Comparison of ENCODE assay signal across 16 cellular contexts in the genomic region with DNA sequence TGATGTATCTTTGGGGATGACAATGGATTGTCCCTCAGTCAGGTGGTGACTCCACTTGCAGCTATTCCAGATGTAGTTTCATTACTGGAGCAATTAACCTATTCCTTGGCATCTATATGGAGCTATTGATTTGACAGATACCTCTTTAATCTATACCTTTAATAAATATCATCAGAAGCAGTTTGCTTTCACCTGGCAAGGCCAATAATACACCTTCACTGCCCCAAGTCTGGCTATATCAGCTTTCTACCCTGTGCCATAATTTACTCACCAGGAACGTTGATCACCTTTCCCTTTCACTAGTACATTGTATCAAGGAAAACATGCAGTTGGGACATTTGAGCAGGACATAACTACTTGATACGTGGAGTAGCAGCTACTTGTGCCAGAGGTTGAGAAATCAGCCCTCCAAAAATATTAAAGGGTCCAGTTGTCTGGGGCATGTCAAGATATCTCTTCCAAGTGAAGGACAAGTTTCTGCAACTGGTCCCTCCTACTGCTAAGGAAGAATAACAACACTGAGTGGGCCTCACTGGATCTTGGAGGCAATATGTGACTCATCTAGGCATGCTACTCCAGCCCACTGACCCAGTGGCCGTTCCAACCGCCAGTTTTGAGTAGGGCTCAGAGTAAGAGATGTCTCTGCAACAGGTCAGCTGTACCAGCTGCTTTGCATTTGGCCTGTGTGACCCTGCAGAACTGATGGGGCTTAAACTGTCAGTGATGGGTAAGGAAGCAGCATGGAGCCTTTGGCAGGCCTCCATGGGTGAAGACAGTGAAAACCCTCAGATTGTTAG.
"Had no signal": no experiment of that assay in that cellular context is flagged by ENCODE, and none has a peak within 500 bp of the region (broad histone marks: within the 10 kb centered on the region; RNA-seq: fewer than 3 reads in every experiment).

No MANE protein-coding gene starts in this region.

- H3K4me1 ChIP-seq: left ventricle myocardium inferior, parathyroid adenoma, tibial artery had no signal

- ATAC-seq: activated CD4-positive, CD25-positive, alpha-beta regulatory T cell treated with anti-CD3 and anti-CD28 coated beads, Interleukin-2, amount 50 U/mL, for 24 hours; natural killer cell; stimulated activated naive B cell treated with anti-CD40 and anti-IgM and Interleukin-4, amounts not matched to agents 10 μg/mL and 1 μg/mL and 100 μg/mL, for 72 hours; T-cell had no signal

- H3K9me3 ChIP-seq: left ventricle myocardium inferior, neutrophil, tibial artery had no signal

- DNase-seq: activated naive CD4-positive, alpha-beta T cell treated with anti-CD3 and anti-CD28 coated beads, Interleukin-2, amount 10 ng/mL, durations not matched to agents 7 days and 5 days; effector memory CD4-positive, alpha-beta T cell; left ventricle myocardium inferior; natural killer cell; retina; stimulated activated CD4-positive, alpha-beta T cell treated with anti-CD3 and anti-CD28 coated beads, Interleukin-15, amount 100 ng/mL, for 24 hours; stimulated activated CD4-positive, alpha-beta T cell treated with anti-CD3 and anti-CD28 coated beads, Interleukin-4, amount 100 ng/mL, for 1 hour; stimulated activated naive B cell treated with anti-CD40 and anti-IgM and Interleukin-4, amounts not matched to agents 10 μg/mL and 1 μg/mL and 100 μg/mL, for 72 hours; T-cell; T-helper 9 cell; tibial artery had no signal

- H3K27me3 ChIP-seq: hepatocyte, neutrophil, tibial artery had no signal

- H3K36me3 ChIP-seq: left ventricle myocardium inferior, neutrophil, tibial artery had no signal

- H3K27ac ChIP-seq: hepatocyte, left ventricle myocardium inferior, neutrophil, parathyroid adenoma, skin epidermis, tibial artery had no signal

- H3K4me3 ChIP-seq: hepatocyte, left ventricle myocardium inferior, skin epidermis, tibial artery had no signal
